Comparison of ENCODE assay signal across 1 cellular context in the genomic region with DNA sequence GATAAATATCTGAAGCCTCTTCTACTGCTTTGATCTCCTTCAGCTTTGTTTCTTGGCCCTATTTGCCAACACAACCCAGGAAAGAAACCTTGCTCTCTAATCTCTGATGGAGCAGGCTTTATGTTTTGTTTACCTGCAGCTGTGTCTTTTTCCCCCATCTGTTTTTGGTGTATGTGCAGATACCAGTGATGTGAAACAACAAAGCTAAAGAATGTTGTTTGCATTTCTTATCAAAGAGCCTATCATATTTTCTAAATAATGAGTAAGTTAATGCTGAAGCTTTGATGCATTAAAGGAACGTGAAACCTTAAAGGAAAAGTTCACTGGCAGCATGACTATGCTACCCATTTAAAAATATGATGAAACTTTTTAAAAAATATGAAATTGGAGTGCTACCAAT.
TF ChIP-seq lines count a peak whose summit lies in the region.

No MANE protein-coding gene starts in this region.

TF ChIP-seq in HepG2, 621 proteins besides CTCF, POLR2A, EP300 and RAD21 (continued from another document):
- TF ChIP-seq, protein P1, sequence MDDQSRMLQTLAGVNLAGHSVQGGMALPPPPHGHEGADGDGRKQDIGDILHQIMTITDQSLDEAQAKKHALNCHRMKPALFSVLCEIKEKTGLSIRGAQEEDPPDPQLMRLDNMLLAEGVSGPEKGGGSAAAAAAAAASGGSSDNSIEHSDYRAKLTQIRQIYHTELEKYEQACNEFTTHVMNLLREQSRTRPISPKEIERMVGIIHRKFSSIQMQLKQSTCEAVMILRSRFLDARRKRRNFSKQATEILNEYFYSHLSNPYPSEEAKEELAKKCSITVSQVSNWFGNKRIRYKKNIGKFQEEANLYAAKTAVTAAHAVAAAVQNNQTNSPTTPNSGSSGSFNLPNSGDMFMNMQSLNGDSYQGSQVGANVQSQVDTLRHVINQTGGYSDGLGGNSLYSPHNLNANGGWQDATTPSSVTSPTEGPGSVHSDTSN (CRISPR knock-in tag; IDR thresholded peaks at IDR 0.05; ENCODE audit: borderline replicate concordance) = no peak
- TF ChIP-seq, protein P2, sequence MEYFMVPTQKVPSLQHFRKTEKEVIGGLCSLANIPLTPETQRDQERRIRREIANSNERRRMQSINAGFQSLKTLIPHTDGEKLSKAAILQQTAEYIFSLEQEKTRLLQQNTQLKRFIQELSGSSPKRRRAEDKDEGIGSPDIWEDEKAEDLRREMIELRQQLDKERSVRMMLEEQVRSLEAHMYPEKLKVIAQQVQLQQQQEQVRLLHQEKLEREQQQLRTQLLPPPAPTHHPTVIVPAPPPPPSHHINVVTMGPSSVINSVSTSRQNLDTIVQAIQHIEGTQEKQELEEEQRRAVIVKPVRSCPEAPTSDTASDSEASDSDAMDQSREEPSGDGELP (IDR thresholded peaks at IDR 0.05; ENCODE audit: borderline replicate concordance, low read depth) = peak; percentile 67; the same call in 1 of the 2 replicates
- TF ChIP-seq, protein P3, sequence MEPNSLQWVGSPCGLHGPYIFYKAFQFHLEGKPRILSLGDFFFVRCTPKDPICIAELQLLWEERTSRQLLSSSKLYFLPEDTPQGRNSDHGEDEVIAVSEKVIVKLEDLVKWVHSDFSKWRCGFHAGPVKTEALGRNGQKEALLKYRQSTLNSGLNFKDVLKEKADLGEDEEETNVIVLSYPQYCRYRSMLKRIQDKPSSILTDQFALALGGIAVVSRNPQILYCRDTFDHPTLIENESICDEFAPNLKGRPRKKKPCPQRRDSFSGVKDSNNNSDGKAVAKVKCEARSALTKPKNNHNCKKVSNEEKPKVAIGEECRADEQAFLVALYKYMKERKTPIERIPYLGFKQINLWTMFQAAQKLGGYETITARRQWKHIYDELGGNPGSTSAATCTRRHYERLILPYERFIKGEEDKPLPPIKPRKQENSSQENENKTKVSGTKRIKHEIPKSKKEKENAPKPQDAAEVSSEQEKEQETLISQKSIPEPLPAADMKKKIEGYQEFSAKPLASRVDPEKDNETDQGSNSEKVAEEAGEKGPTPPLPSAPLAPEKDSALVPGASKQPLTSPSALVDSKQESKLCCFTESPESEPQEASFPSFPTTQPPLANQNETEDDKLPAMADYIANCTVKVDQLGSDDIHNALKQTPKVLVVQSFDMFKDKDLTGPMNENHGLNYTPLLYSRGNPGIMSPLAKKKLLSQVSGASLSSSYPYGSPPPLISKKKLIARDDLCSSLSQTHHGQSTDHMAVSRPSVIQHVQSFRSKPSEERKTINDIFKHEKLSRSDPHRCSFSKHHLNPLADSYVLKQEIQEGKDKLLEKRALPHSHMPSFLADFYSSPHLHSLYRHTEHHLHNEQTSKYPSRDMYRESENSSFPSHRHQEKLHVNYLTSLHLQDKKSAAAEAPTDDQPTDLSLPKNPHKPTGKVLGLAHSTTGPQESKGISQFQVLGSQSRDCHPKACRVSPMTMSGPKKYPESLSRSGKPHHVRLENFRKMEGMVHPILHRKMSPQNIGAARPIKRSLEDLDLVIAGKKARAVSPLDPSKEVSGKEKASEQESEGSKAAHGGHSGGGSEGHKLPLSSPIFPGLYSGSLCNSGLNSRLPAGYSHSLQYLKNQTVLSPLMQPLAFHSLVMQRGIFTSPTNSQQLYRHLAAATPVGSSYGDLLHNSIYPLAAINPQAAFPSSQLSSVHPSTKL (CRISPR knock-in tag; IDR thresholded peaks at IDR 0.05) = peak; percentile 89
- TF ChIP-seq GATA4 (IDR thresholded peaks at IDR 0.05; ENCODE audit: borderline replicate concordance, low read depth) = peak; percentile 57; the same call in 1 of the 2 replicates
- peak; percentile 27; the same call in 1 of the 2 replicates for TF ChIP-seq RXRB (CRISPR knock-in tag; IDR thresholded peaks at IDR 0.05; ENCODE audit: borderline replicate concordance)
- TF ChIP-seq FOSL2 (CRISPR knock-in tag; IDR thresholded peaks at IDR 0.05) = peak; percentile 66
- TF ChIP-seq ZNF878 (CRISPR knock-in tag; IDR thresholded peaks at IDR 0.05) = peak; percentile 32; the same call in 1 of the 2 replicates
- TF ChIP-seq, protein P4, sequence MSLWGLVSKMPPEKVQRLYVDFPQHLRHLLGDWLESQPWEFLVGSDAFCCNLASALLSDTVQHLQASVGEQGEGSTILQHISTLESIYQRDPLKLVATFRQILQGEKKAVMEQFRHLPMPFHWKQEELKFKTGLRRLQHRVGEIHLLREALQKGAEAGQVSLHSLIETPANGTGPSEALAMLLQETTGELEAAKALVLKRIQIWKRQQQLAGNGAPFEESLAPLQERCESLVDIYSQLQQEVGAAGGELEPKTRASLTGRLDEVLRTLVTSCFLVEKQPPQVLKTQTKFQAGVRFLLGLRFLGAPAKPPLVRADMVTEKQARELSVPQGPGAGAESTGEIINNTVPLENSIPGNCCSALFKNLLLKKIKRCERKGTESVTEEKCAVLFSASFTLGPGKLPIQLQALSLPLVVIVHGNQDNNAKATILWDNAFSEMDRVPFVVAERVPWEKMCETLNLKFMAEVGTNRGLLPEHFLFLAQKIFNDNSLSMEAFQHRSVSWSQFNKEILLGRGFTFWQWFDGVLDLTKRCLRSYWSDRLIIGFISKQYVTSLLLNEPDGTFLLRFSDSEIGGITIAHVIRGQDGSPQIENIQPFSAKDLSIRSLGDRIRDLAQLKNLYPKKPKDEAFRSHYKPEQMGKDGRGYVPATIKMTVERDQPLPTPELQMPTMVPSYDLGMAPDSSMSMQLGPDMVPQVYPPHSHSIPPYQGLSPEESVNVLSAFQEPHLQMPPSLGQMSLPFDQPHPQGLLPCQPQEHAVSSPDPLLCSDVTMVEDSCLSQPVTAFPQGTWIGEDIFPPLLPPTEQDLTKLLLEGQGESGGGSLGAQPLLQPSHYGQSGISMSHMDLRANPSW (CRISPR knock-in tag; IDR thresholded peaks at IDR 0.05; ENCODE audit: borderline replicate concordance) = no peak
- 0 out of 2 replicates have a peak, but pooled peaks have one; percentile 29 for TF ChIP-seq RCOR2 (CRISPR knock-in tag; IDR thresholded peaks at IDR 0.05)
- TF ChIP-seq GATAD2A (CRISPR knock-in tag; IDR thresholded peaks at IDR 0.05) = peak; percentile 81
- peak; percentile 39; the same call in 1 of the 2 replicates for TF ChIP-seq SALL1 (CRISPR knock-in tag; IDR thresholded peaks at IDR 0.05)
